8 cellular contexts compared by ENCODE assay signal in the genomic region with DNA sequence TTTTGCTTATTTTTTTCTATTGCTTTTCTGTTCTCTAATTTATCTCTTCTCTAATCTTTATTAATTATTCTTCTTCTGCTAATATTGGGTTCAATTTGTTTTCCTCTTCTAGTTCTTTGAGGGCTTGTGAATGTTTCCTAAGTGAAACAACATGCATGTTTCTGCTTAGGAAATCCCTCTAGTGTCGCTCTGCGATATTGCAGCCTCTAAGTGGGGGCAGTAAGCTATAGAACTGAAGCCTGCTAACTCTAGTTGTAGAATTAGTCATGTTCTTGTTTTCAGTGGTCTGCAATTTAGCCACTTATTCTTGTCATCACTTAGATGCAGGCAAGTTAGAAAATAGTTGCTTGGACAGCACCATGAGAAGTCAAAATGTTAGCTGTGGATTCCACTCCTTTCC.
DNase-seq lines count a peak whose midpoint lies in the region; ATAC-seq and TF ChIP-seq lines count a peak whose summit lies in the region.

No MANE protein-coding gene starts in this region.

- H3K9ac ChIP-seq in PC-3 (ENCODE audit: low read length), result no peak overlapping the region

- H3K27ac ChIP-seq in PC-3 (ENCODE audit: low read length), result no peak overlapping the region

- no peaks in the 10 kb centered on the region for H3K79me2 ChIP-seq in PC-3 (ENCODE audit: low read length)

- H3K4me3 ChIP-seq in PC-3 (ENCODE audit: low read length), result no peak overlapping the region
- H3K4me3 ChIP-seq in fibroblast of pulmonary artery (replicated peaks; ENCODE audit: low read depth, low read length), result no peak overlapping the region

- H3K4me2 ChIP-seq in PC-3 (ENCODE audit: low read length), result no peak overlapping the region

- peak; percentile 27 for DNase-seq in A172 (ENCODE audit: low spot score)
- DNase-seq in EL, result peak; percentile 3
- peak; percentile 62 for DNase-seq in PC-3
- peak; percentile 4 for DNase-seq in fibroblast of pulmonary artery (ENCODE audit: low read depth)
- DNase-seq in epidermal melanocyte (ENCODE audit: insufficient read length, low spot score), result no peak
- DNase-seq in glomerular visceral epithelial cell (ENCODE audit: extremely low spot score), result no peak

- no peaks in the 10 kb centered on the region for H3K4me1 ChIP-seq in PC-3 (ENCODE audit: insufficient read depth, low read length)

- no peaks in the 10 kb centered on the region for H3F3A ChIP-seq in PC-3 (ENCODE audit: low read length, unreplicated experiment)

- TF ChIP-seq CTCF in PC-3 (conservative IDR thresholded peaks at IDR 0.05; ENCODE audit: low read depth, low read length) (peak; percentile 57), fibroblast of pulmonary artery (IDR thresholded peaks at IDR 0.05; ENCODE audit: low read length, missing control alignments) (peak; percentile 18)

- BruUV-seq in PC-3 (replicated peaks; lab: Mats Ljungman, UMichigan), result no TSS peak

- intact Hi-C loops in PC-3 (cut with micrococcal nuclease), result no loop called here

- no peaks in the 10 kb centered on the region for H3K9me2 ChIP-seq in PC-3 (replicated peaks; ENCODE audit: low read length)

- POLR2A ChIA-PET in PC-3 (lab: Charles Lee; ENCODE audit: unreplicated experiment), result no interaction called here

- H3K9me3 ChIP-seq in PC-3 (ENCODE audit: low read length), result no peaks in the 10 kb centered on the region

- CTCF ChIA-PET in PC-3 (lab: Charles Lee), result no interaction called here

- H2AFZ ChIP-seq in PC-3 (ENCODE audit: low read length), result no peak overlapping the region

- ATAC-seq in HG02642 (IDR thresholded peaks at IDR 0.05; ENCODE audit: poor library complexity, unreplicated experiment) (peak; percentile 75), PC-3 (no peak), HG03439 (IDR thresholded peaks at IDR 0.05; ENCODE audit: unreplicated experiment) (no peak)

- no peaks in the 10 kb centered on the region for H4K20me1 ChIP-seq in PC-3 (ENCODE audit: low read length)

- H3K27me3 ChIP-seq in PC-3 (ENCODE audit: low read length), result no peaks in the 10 kb centered on the region

- H3K36me3 ChIP-seq in PC-3 (ENCODE audit: low read depth, low read length), result no peaks in the 10 kb centered on the region

Comparison
In these comparisons a context has a peak if more than half of its experiments do, and no peak if none do; other contexts are left out.
1. DNase-seq: peak in A172 (single experiment), EL (single experiment), PC-3 (single experiment) and fibroblast of pulmonary artery (single experiment); none in epidermal melanocyte (single experiment) and glomerular visceral epithelial cell (single experiment).